ENCODE assay signal across 1 cellular context in the genomic region with DNA sequence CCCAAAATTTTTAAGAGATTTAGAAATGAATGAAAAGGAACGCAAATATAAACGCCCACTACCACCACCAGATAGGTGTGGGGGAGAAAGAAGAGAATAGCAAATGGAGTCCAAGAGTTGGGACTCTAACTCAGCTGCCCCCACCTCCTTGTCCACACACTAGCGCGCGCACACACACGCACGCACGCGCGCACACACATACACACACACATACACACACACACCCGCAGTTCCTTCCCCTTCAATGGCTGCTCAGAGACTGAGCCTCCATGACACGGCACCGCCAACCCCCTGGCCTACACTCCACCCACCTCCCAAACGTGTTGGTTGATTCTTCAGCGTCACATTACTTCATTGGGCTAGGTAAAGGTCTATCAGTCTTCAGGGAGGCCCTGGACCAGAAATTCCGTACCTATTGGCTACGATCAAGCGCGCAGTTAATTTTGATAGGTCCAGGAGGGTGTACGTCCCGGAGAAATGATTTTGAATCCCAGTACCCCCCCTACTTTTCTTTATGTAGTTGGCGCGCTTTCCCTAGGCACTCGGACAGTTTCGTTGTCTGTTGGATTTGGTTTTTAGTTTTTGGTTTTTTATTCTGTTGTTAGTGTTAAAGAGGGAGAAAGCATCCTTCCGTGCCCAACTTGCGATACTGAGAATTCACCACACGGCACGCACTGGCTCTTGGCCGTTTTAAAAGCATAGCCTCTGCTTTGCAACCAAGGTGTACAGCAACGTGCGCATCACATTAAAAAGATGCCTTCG.
TF ChIP-seq lines count a peak whose summit lies in the region.

A gene (minus strand): TSS at position 261 of the 762 bp plus-strand sequence. CDS start 326 bp downstream, outside the sequence.

TF ChIP-seq in HepG2, 621 proteins besides CTCF, POLR2A, EP300 and RAD21 (continued from another document and continues in another):
- TF ChIP-seq, protein P1, sequence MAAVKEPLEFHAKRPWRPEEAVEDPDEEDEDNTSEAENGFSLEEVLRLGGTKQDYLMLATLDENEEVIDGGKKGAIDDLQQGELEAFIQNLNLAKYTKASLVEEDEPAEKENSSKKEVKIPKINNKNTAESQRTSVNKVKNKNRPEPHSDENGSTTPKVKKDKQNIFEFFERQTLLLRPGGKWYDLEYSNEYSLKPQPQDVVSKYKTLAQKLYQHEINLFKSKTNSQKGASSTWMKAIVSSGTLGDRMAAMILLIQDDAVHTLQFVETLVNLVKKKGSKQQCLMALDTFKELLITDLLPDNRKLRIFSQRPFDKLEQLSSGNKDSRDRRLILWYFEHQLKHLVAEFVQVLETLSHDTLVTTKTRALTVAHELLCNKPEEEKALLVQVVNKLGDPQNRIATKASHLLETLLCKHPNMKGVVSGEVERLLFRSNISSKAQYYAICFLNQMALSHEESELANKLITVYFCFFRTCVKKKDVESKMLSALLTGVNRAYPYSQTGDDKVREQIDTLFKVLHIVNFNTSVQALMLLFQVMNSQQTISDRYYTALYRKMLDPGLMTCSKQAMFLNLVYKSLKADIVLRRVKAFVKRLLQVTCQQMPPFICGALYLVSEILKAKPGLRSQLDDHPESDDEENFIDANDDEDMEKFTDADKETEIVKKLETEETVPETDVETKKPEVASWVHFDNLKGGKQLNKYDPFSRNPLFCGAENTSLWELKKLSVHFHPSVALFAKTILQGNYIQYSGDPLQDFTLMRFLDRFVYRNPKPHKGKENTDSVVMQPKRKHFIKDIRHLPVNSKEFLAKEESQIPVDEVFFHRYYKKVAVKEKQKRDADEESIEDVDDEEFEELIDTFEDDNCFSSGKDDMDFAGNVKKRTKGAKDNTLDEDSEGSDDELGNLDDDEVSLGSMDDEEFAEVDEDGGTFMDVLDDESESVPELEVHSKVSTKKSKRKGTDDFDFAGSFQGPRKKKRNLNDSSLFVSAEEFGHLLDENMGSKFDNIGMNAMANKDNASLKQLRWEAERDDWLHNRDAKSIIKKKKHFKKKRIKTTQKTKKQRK (IDR thresholded peaks at IDR 0.05; ENCODE audit: low read length) = peak; percentile 86
- TF ChIP-seq ZKSCAN8 (CRISPR knock-in tag; IDR thresholded peaks at IDR 0.05; ENCODE audit: borderline replicate concordance) (0 out of 2 replicates have a peak, but pooled peaks have one; percentile 21), BRD4 (CRISPR knock-in tag; IDR thresholded peaks at IDR 0.05) (peak; percentile 99), POLR2AphosphoS2 (IDR thresholded peaks at IDR 0.05; ENCODE audit: low read depth, low read length) (no peak), ZNF781 (CRISPR knock-in tag; IDR thresholded peaks at IDR 0.05; ENCODE audit: borderline replicate concordance, not compliant biosample characterization) (peak; percentile 41), ZNF232 (CRISPR knock-in tag; IDR thresholded peaks at IDR 0.05; ENCODE audit: borderline replicate concordance) (no peak; the same call in 1 of the 2 replicates), ISX (CRISPR knock-in tag; conservative IDR thresholded peaks at IDR 0.05) (no peak), HDAC1 (CRISPR knock-in tag; IDR thresholded peaks at IDR 0.05) (no peak; the same call in 1 of the 2 replicates), ATF1 (CRISPR knock-in tag; IDR thresholded peaks at IDR 0.05) (peak; percentile 96), FOSL2 (CRISPR knock-in tag; IDR thresholded peaks at IDR 0.05) (peak; percentile 57; the same call in 1 of the 2 replicates), MED13 (CRISPR knock-in tag; IDR thresholded peaks at IDR 0.05) (peak; percentile 75; the same call in 1 of the 2 replicates), CBX2 (IDR thresholded peaks at IDR 0.05; ENCODE audit: low read depth, low read length) (no peak), CBX2 (CRISPR knock-in tag; IDR thresholded peaks at IDR 0.05; ENCODE audit: low read depth) (no peak), ZNF841 (CRISPR knock-in tag; IDR thresholded peaks at IDR 0.05; ENCODE audit: borderline replicate concordance) (peak; percentile 89), PCBP2 (optimal IDR thresholded peaks at IDR 0.05; ENCODE audit: low read depth, low read length, poor library complexity, severe bottlenecking) (no peak), ZNF337 (CRISPR knock-in tag; IDR thresholded peaks at IDR 0.05; ENCODE audit: borderline replicate concordance, low read depth) (no peak), ATF7 (IDR thresholded peaks at IDR 0.05) (no peak), ATF7 (CRISPR knock-in tag; IDR thresholded peaks at IDR 0.05) (no peak), ZNF234 (CRISPR knock-in tag; conservative IDR thresholded peaks at IDR 0.05) (0 out of 2 replicates have a peak, but pooled peaks have one; percentile 29), SOX5 (CRISPR knock-in tag; IDR thresholded peaks at IDR 0.05; ENCODE audit: borderline replicate concordance) (peak; percentile 50; the same call in 1 of the 2 replicates), NAIF1 (CRISPR knock-in tag; IDR thresholded peaks at IDR 0.05; ENCODE audit: borderline replicate concordance) (no peak), ZNF546 (CRISPR knock-in tag; conservative IDR thresholded peaks at IDR 0.05) (no peak), U2AF1 (optimal IDR thresholded peaks at IDR 0.05; ENCODE audit: low read depth, low read length) (no peak), ZNF292 (CRISPR knock-in tag; IDR thresholded peaks at IDR 0.05; ENCODE audit: borderline replicate concordance, low read depth) (0 out of 2 replicates have a peak, but pooled peaks have one; percentile 38), ZNF616 (CRISPR knock-in tag; IDR thresholded peaks at IDR 0.05; ENCODE audit: low read depth) (peak; percentile 71; the same call in 1 of the 2 replicates), ZNF660 (CRISPR knock-in tag; IDR thresholded peaks at IDR 0.05; ENCODE audit: borderline replicate concordance, low read depth) (no peak), SRF (IDR thresholded peaks at IDR 0.05; ENCODE audit: low read depth, low read length) (peak; percentile 5; the same call in 1 of the 2 replicates), ZSCAN31 (CRISPR knock-in tag; IDR thresholded peaks at IDR 0.05; ENCODE audit: low read depth) (no peak), MAFG (CRISPR knock-in tag; IDR thresholded peaks at IDR 0.05) (no peak), ZNF121 (CRISPR knock-in tag; IDR thresholded peaks at IDR 0.05) (no peak), NFIC (IDR thresholded peaks at IDR 0.05; ENCODE audit: low read length) (no peak), GPN1 (CRISPR knock-in tag; IDR thresholded peaks at IDR 0.05; ENCODE audit: borderline replicate concordance) (no peak), KMT2A (CRISPR knock-in tag; IDR thresholded peaks at IDR 0.05) (peak; percentile 76), ZNF317 (CRISPR knock-in tag; IDR thresholded peaks at IDR 0.05) (peak; percentile 80; the same call in 1 of the 2 replicates)
- TF ChIP-seq, protein P2, sequence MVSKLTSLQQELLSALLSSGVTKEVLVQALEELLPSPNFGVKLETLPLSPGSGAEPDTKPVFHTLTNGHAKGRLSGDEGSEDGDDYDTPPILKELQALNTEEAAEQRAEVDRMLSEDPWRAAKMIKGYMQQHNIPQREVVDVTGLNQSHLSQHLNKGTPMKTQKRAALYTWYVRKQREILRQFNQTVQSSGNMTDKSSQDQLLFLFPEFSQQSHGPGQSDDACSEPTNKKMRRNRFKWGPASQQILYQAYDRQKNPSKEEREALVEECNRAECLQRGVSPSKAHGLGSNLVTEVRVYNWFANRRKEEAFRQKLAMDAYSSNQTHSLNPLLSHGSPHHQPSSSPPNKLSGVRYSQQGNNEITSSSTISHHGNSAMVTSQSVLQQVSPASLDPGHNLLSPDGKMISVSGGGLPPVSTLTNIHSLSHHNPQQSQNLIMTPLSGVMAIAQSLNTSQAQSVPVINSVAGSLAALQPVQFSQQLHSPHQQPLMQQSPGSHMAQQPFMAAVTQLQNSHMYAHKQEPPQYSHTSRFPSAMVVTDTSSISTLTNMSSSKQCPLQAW (CRISPR knock-in tag; IDR thresholded peaks at IDR 0.05) = no peak; the same call in none of the 2 replicates
- TF ChIP-seq, protein P3, sequence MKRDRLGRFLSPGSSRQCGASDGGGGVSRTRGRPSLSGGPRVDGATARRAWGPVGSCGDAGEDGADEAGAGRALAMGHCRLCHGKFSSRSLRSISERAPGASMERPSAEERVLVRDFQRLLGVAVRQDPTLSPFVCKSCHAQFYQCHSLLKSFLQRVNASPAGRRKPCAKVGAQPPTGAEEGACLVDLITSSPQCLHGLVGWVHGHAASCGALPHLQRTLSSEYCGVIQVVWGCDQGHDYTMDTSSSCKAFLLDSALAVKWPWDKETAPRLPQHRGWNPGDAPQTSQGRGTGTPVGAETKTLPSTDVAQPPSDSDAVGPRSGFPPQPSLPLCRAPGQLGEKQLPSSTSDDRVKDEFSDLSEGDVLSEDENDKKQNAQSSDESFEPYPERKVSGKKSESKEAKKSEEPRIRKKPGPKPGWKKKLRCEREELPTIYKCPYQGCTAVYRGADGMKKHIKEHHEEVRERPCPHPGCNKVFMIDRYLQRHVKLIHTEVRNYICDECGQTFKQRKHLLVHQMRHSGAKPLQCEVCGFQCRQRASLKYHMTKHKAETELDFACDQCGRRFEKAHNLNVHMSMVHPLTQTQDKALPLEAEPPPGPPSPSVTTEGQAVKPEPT (CRISPR knock-in tag; IDR thresholded peaks at IDR 0.05; ENCODE audit: low read depth) = no peak; the same call in 1 of the 2 replicates
- TF ChIP-seq, protein P4, sequence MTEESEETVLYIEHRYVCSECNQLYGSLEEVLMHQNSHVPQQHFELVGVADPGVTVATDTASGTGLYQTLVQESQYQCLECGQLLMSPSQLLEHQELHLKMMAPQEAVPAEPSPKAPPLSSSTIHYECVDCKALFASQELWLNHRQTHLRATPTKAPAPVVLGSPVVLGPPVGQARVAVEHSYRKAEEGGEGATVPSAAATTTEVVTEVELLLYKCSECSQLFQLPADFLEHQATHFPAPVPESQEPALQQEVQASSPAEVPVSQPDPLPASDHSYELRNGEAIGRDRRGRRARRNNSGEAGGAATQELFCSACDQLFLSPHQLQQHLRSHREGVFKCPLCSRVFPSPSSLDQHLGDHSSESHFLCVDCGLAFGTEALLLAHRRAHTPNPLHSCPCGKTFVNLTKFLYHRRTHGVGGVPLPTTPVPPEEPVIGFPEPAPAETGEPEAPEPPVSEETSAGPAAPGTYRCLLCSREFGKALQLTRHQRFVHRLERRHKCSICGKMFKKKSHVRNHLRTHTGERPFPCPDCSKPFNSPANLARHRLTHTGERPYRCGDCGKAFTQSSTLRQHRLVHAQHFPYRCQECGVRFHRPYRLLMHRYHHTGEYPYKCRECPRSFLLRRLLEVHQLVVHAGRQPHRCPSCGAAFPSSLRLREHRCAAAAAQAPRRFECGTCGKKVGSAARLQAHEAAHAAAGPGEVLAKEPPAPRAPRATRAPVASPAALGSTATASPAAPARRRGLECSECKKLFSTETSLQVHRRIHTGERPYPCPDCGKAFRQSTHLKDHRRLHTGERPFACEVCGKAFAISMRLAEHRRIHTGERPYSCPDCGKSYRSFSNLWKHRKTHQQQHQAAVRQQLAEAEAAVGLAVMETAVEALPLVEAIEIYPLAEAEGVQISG (CRISPR knock-in tag; IDR thresholded peaks at IDR 0.05) = peak; percentile 76
- TF ChIP-seq, protein P5, sequence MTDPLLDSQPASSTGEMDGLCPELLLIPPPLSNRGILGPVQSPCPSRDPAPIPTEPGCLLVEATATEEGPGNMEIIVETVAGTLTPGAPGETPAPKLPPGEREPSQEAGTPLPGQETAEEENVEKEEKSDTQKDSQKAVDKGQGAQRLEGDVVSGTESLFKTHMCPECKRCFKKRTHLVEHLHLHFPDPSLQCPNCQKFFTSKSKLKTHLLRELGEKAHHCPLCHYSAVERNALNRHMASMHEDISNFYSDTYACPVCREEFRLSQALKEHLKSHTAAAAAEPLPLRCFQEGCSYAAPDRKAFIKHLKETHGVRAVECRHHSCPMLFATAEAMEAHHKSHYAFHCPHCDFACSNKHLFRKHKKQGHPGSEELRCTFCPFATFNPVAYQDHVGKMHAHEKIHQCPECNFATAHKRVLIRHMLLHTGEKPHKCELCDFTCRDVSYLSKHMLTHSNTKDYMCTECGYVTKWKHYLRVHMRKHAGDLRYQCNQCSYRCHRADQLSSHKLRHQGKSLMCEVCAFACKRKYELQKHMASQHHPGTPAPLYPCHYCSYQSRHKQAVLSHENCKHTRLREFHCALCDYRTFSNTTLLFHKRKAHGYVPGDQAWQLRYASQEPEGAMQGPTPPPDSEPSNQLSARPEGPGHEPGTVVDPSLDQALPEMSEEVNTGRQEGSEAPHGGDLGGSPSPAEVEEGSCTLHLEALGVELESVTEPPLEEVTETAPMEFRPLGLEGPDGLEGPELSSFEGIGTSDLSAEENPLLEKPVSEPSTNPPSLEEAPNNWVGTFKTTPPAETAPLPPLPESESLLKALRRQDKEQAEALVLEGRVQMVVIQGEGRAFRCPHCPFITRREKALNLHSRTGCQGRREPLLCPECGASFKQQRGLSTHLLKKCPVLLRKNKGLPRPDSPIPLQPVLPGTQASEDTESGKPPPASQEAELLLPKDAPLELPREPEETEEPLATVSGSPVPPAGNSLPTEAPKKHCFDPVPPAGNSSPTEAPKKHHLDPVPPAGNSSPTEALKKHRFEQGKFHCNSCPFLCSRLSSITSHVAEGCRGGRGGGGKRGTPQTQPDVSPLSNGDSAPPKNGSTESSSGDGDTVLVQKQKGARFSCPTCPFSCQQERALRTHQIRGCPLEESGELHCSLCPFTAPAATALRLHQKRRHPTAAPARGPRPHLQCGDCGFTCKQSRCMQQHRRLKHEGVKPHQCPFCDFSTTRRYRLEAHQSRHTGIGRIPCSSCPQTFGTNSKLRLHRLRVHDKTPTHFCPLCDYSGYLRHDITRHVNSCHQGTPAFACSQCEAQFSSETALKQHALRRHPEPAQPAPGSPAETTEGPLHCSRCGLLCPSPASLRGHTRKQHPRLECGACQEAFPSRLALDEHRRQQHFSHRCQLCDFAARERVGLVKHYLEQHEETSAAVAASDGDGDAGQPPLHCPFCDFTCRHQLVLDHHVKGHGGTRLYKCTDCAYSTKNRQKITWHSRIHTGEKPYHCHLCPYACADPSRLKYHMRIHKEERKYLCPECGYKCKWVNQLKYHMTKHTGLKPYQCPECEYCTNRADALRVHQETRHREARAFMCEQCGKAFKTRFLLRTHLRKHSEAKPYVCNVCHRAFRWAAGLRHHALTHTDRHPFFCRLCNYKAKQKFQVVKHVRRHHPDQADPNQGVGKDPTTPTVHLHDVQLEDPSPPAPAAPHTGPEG (CRISPR knock-in tag; IDR thresholded peaks at IDR 0.05) = no peak
- TF ChIP-seq, protein P6, sequence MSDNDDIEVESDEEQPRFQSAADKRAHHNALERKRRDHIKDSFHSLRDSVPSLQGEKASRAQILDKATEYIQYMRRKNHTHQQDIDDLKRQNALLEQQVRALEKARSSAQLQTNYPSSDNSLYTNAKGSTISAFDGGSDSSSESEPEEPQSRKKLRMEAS (IDR thresholded peaks at IDR 0.05) = peak; percentile 62
